20 cellular contexts compared by ENCODE assay signal in genomic region chr3:197085137-197085536, GRCh38.
"Had no signal": no experiment of that assay in that cellular context is flagged by ENCODE, and none has a peak within 500 bp of the region (broad histone marks: within the 10 kb centered on the region; RNA-seq: fewer than 3 reads in every experiment).

No MANE protein-coding gene starts in this region.

- H3K27ac Mint-ChIP-seq: activated CD4-positive, alpha-beta T cell treated with anti-CD3 and anti-CD28 coated beads, Interleukin-2, amount 10 ng/mL, durations not matched to agents 24 days and 14 days; activated naive CD8-positive, alpha-beta T cell treated with anti-CD3 and anti-CD28 coated beads, Interleukin-2, amount 10 ng/mL, durations not matched to agents 7 days and 5 days; T-helper 1 cell treated with Interleukin-12 subunit alpha and Interleukin-12 subunit beta and Interleukin-4 antibody, amounts not matched to agents 30 μg/mL and 1 μg/mL, for 36 hours had no signal

- H3K4me3 Mint-ChIP-seq: activated CD4-positive, alpha-beta T cell treated with anti-CD3 and anti-CD28 coated beads, Interleukin-2, amount 10 ng/mL, durations not matched to agents 24 days and 14 days; activated naive CD8-positive, alpha-beta T cell treated with anti-CD3 and anti-CD28 coated beads, Interleukin-2, amount 10 ng/mL, durations not matched to agents 7 days and 5 days; activated T-cell treated with anti-CD3 and anti-CD28 coated beads, Interleukin-2, amount 50 U/mL, for 4 hours; T-helper 1 cell treated with Interleukin-12 subunit alpha and Interleukin-12 subunit beta and Interleukin-4 antibody, amounts not matched to agents 30 μg/mL and 1 μg/mL, for 36 hours had no signal

- DNase-seq: activated CD4-positive, alpha-beta T cell treated with anti-CD3 and anti-CD28 coated beads, Interleukin-2, amount 10 ng/mL, durations not matched to agents 24 days and 14 days; activated CD4-positive, alpha-beta T cell treated with anti-CD3 and anti-CD28 coated beads, Interleukin-2, amount 50 U/mL, for 48 hours; activated CD8-positive, alpha-beta memory T cell treated with anti-CD3 and anti-CD28 coated beads, Interleukin-2, amount 50 U/mL, for 48 hours; activated effector memory CD4-positive, alpha-beta T cell treated with Interleukin-2 at 50 U/mL for 16 hours; activated naive CD4-positive, alpha-beta T cell treated with Interleukin-2 at 50 U/mL for 16 hours; activated naive CD8-positive, alpha-beta T cell treated with anti-CD3 and anti-CD28 coated beads, Interleukin-2, amount 10 ng/mL, durations not matched to agents 7 days and 5 days; activated T-cell treated with anti-CD3 and anti-CD28 coated beads, Interleukin-2, amount 50 U/mL, for 4 hours; aorta; caudate nucleus; IMR-90; KBM-7; NCI-H1048; NCI-H146; NCI-H187 treated with DMSO at 0.1 percent for 48 hours; NCI-H2081 treated with DMSO at 0.1 percent for 48 hours; NCI-H446; NCI-H524; PC-9; SHP77 treated with DMSO at 0.1 percent for 48 hours had no signal

- H3K9me3 Mint-ChIP-seq: activated CD4-positive, alpha-beta T cell treated with anti-CD3 and anti-CD28 coated beads, Interleukin-2, amount 10 ng/mL, durations not matched to agents 24 days and 14 days; activated naive CD8-positive, alpha-beta T cell treated with anti-CD3 and anti-CD28 coated beads, Interleukin-2, amount 10 ng/mL, durations not matched to agents 7 days and 5 days; activated T-cell treated with anti-CD3 and anti-CD28 coated beads, Interleukin-2, amount 50 U/mL, for 4 hours; T-helper 1 cell treated with Interleukin-12 subunit alpha and Interleukin-12 subunit beta and Interleukin-4 antibody, amounts not matched to agents 30 μg/mL and 1 μg/mL, for 36 hours had no signal

- H3K4me1 Mint-ChIP-seq: activated naive CD8-positive, alpha-beta T cell treated with anti-CD3 and anti-CD28 coated beads, Interleukin-2, amount 10 ng/mL, durations not matched to agents 7 days and 5 days had no signal

- ATAC-seq: activated T-cell treated with anti-CD3 and anti-CD28 coated beads, Interleukin-2, amount 50 U/mL, for 4 hours had no signal

- H3K27me3 Mint-ChIP-seq: activated CD4-positive, alpha-beta T cell treated with anti-CD3 and anti-CD28 coated beads, Interleukin-2, amount 10 ng/mL, durations not matched to agents 24 days and 14 days; activated naive CD8-positive, alpha-beta T cell treated with anti-CD3 and anti-CD28 coated beads, Interleukin-2, amount 10 ng/mL, durations not matched to agents 7 days and 5 days had no signal
